In genomic region chr1:230307213-230307612, GRCh38 we compare ENCODE assay signal across 14 cellular contexts.
DNase-seq lines count a peak whose midpoint lies in the region; TF ChIP-seq lines count a peak whose summit lies in the region.
"Had no signal": no experiment of that assay in that cellular context is flagged by ENCODE, and none has a peak within 500 bp of the region (broad histone marks: within the 10 kb centered on the region; RNA-seq: fewer than 3 reads in every experiment).

No MANE protein-coding gene starts in this region.

- no peaks in the 10 kb centered on the region for H3K27me3 Mint-ChIP-seq in Calu3 (ENCODE audit: unreplicated experiment)

- TF ChIP-seq CTCF in Calu3 (IDR thresholded peaks at IDR 0.05; ENCODE audit: unreplicated experiment) (no peak), kidney epithelial cell (IDR thresholded peaks at IDR 0.05; ENCODE audit: insufficient read depth, low read length, poor library complexity, severe bottlenecking) (no peak)

- H3K36me3 Mint-ChIP-seq in Calu3 (ENCODE audit: insufficient read depth, unreplicated experiment): peaks cover 7% of the 10 kb centered on the region

- H3K4me3 Mint-ChIP-seq in Calu3 (ENCODE audit: low read depth, unreplicated experiment): peak overlapping the region; percentile 56

- no peaks in the 10 kb centered on the region for H3K27me3 ChIP-seq in kidney epithelial cell (ENCODE audit: control insufficient read depth, insufficient read depth, low read length)
- H3K27me3 ChIP-seq: BE2C, cardiac muscle cell had no signal

- CTCF ChIA-PET in Calu3 (lab: Charles Lee): interaction anchor here (0.8 to 1.3 kb wide), 2 partner anchors 16 to 522 kb away, joined by 3 to 4 read pairs; no protein-coding TSS in a partner anchor

- peak; percentile 80 for DNase-seq in Calu3
- DNase-seq in HT1080 (ENCODE audit: low read depth): peak; percentile 78
- peak; percentile 23 for DNase-seq in amniotic epithelial cell (ENCODE audit: low read depth)
- DNase-seq in kidney epithelial cell (ENCODE audit: low read depth): peak; percentile 31
- DNase-seq in stimulated activated CD4-positive, alpha-beta T cell treated with anti-CD3 and anti-CD28 coated beads, Interleukin-4, amount 100 ng/mL, for 4 hours: no peak
- no peak for DNase-seq in foreskin melanocyte
- DNase-seq in SKM-1 treated with dmso at 0.1 percent for 144 hours (lab: John Stamatoyannopoulos, UW; ENCODE audit: unreplicated experiment): no peak
- no peak for DNase-seq in Kasumi-1 (lab: John Stamatoyannopoulos, UW)
- DNase-seq: BE2C; DMS 273 treated with DMSO at 0.1 percent for 48 hours; effector CD8-positive, alpha-beta T cell; NCI-H2171 treated with DMSO at 0.1 percent for 48 hours; stimulated activated naive CD4-positive, alpha-beta T cell treated with Interleukin-2 at 50 U/mL for 16 hours had no signal

- H3K27ac Mint-ChIP-seq in Calu3 (ENCODE audit: unreplicated experiment): peak overlapping the region; percentile 88

- no peak overlapping the region for H3K4me3 ChIP-seq in kidney epithelial cell (ENCODE audit: low read depth, low read length)
- H3K4me3 ChIP-seq: cardiac muscle cell had no signal

- intact Hi-C loops in Calu3 (cut with micrococcal nuclease; ENCODE audit: unreplicated experiment): loop anchor here (5.0 to 10.0 kb wide), 2 partner anchors 140 to 202 kb away; no protein-coding TSS in a partner anchor

- BruUV-seq in Calu3 (replicated peaks; lab: Mats Ljungman, UMichigan): no TSS peak

- no peaks in the 10 kb centered on the region for H3K36me3 ChIP-seq in kidney epithelial cell (ENCODE audit: control insufficient read depth, insufficient read depth, low read length)
- H3K36me3 ChIP-seq: BE2C, cardiac muscle cell had no signal

- no peaks in the 10 kb centered on the region for H3K9me3 Mint-ChIP-seq in Calu3 (ENCODE audit: low read depth, unreplicated experiment)

- H3K4me1 Mint-ChIP-seq in Calu3 (ENCODE audit: low read depth, unreplicated experiment): peaks cover 36% of the 10 kb centered on the region

Comparison
In these comparisons a context has a peak if more than half of its experiments do, and no peak if none do; other contexts are left out.
1. DNase-seq: peak in Calu3 (single experiment), HT1080 (single experiment), amniotic epithelial cell (single experiment) and kidney epithelial cell (single experiment); none in stimulated activated CD4-positive, alpha-beta T cell treated with anti-CD3 and anti-CD28 coated beads, Interleukin-4, amount 100 ng/mL, for 4 hours (0 of 2), foreskin melanocyte (single experiment), SKM-1 treated with dmso at 0.1 percent for 144 hours (single experiment) and Kasumi-1 (0 of 2).